16 cellular contexts compared by ENCODE assay signal in genomic region chr9:75121914-75122558, GRCh38.
"Had no signal": no experiment of that assay in that cellular context is flagged by ENCODE, and none has a peak within 500 bp of the region (broad histone marks: within the 10 kb centered on the region; RNA-seq: fewer than 3 reads in every experiment).

No MANE protein-coding gene starts in this region.

- H3K36me3 ChIP-seq: neural progenitor cell had no signal

- DNase-seq: activated B cell treated with CpG ODN at 0.5 μM for 24 hours; activated CD4-positive, alpha-beta T cell treated with anti-CD3 and anti-CD28 coated beads, Interleukin-2, amount 10 ng/mL, durations not matched to agents 7 days and 5 days; activated CD8-positive, alpha-beta memory T cell treated with anti-CD3 and anti-CD28 coated beads for 24 hours; activated effector memory CD4-positive, alpha-beta T cell treated with Interleukin-2 at 50 U/mL for 16 hours; anterior cingulate cortex; foreskin melanocyte; head of caudate nucleus; left ventricle myocardium superior; mesendoderm; pancreas; stimulated activated CD4-positive, alpha-beta T cell treated with anti-CD3 and anti-CD28 coated beads, Interleukin-4, amount 100 ng/mL, for 1 hour; stomach had no signal

- H3K9me3 Mint-ChIP-seq: activated B cell treated with CpG ODN at 0.5 μM for 24 hours, neural progenitor cell had no signal

- H3K36me3 Mint-ChIP-seq: neural progenitor cell had no signal

- H3K9me3 ChIP-seq: pancreas, stomach had no signal

- H2AFZ ChIP-seq: neural progenitor cell had no signal

- H3K4me1 ChIP-seq: neural progenitor cell, pancreas had no signal

- ATAC-seq: left ventricle myocardium superior, pancreas had no signal

- H3K27me3 ChIP-seq: neural progenitor cell, pancreas, stomach had no signal

- FAIRE-seq: endothelial cell of umbilical vein, pancreas, urothelium cell line had no signal

- H3K27ac Mint-ChIP-seq: activated B cell treated with CpG ODN at 0.5 μM for 24 hours, neural progenitor cell had no signal

- H3K27ac ChIP-seq: neural progenitor cell, pancreas, stomach had no signal

- H3K4me1 Mint-ChIP-seq: neural progenitor cell had no signal

- H3K4me2 ChIP-seq: neural progenitor cell had no signal

- H3K4me3 Mint-ChIP-seq: activated B cell treated with CpG ODN at 0.5 μM for 24 hours; activated CD4-positive, alpha-beta T cell treated with anti-CD3 and anti-CD28 coated beads, Interleukin-2, amount 10 ng/mL, durations not matched to agents 7 days and 5 days; activated naive CD8-positive, alpha-beta T cell; neural progenitor cell had no signal

- H3K4me3 ChIP-seq: neural progenitor cell, pancreas, stomach had no signal

- H3K27me3 Mint-ChIP-seq: activated B cell treated with CpG ODN at 0.5 μM for 24 hours; activated CD4-positive, alpha-beta T cell treated with anti-CD3 and anti-CD28 coated beads, Interleukin-2, amount 10 ng/mL, durations not matched to agents 7 days and 5 days; activated naive CD8-positive, alpha-beta T cell had no signal
